13 cellular contexts compared by ENCODE assay signal in genomic region chr11:6855971-6856542, GRCh38. TPM values are rescaled to one million over a fixed set of nuclear protein-coding genes. Genes with fewer than 3 reads are reported as not detected.
DNase-seq lines count a peak whose midpoint lies in the region; ATAC-seq and TF ChIP-seq lines count a peak whose summit lies in the region.
"Had no signal": no experiment of that assay in that cellular context is flagged by ENCODE, and none has a peak within 500 bp of the region (broad histone marks: within the 10 kb centered on the region; RNA-seq: fewer than 3 reads in every experiment).

No MANE protein-coding gene starts in this region.

- H3K4me3 ChIP-seq in body of pancreas: no peak overlapping the region
- no peak overlapping the region for H3K4me3 ChIP-seq in kidney epithelial cell (ENCODE audit: low read depth, low read length)
- no peak overlapping the region for H3K4me3 ChIP-seq in dorsolateral prefrontal cortex
- no peak overlapping the region for H3K4me3 ChIP-seq in Peyer's patch
- H3K4me3 ChIP-seq: right atrium auricular region had no signal

- TF ChIP-seq CTCF in body of pancreas (IDR thresholded peaks at IDR 0.05) (no peak), kidney epithelial cell (IDR thresholded peaks at IDR 0.05; ENCODE audit: insufficient read depth, low read length, poor library complexity, severe bottlenecking) (no peak), dorsolateral prefrontal cortex (IDR thresholded peaks at IDR 0.05 in 54 of 56, conservative IDR thresholded peaks at IDR 0.05 in 2 of 56; ENCODE audit: low read depth in 1 of 56, partially characterized antibody in 56 of 56) (no peak), Peyer's patch (IDR thresholded peaks at IDR 0.05) (no peak)

- no peak overlapping the region for H3K27ac ChIP-seq in body of pancreas
- no peak overlapping the region for H3K27ac ChIP-seq in dorsolateral prefrontal cortex
- no peak overlapping the region for H3K27ac ChIP-seq in Peyer's patch
- H3K27ac ChIP-seq: right atrium auricular region had no signal

- H3K27me3 ChIP-seq in body of pancreas (no peaks in the 10 kb centered on the region), kidney epithelial cell (ENCODE audit: control insufficient read depth, insufficient read depth, low read length) (no peaks in the 10 kb centered on the region), dorsolateral prefrontal cortex (no peaks in the 10 kb centered on the region), Peyer's patch (no peaks in the 10 kb centered on the region)
- H3K27me3 ChIP-seq: right atrium auricular region had no signal

- intact Hi-C loops in body of pancreas (cut with DNase I) (no loop called here), dorsolateral prefrontal cortex (cut with DNase I) (no loop called here)

- H3K9me3 ChIP-seq in body of pancreas: no peaks in the 10 kb centered on the region
- peaks cover 0 to 3% (median 0%) of the 10 kb centered on the region in 4 donors for H3K9me3 ChIP-seq in Peyer's patch
- H3K9me3 ChIP-seq: right atrium auricular region had no signal

- no peak for TF ChIP-seq POLR2A in body of pancreas (IDR thresholded peaks at IDR 0.05)
- no peak for TF ChIP-seq POLR2A in Peyer's patch (IDR thresholded peaks at IDR 0.05)

- H3K36me3 ChIP-seq in body of pancreas (replicated peaks in 1 of 2; ENCODE audit: insufficient read depth in 1 of 2, low read depth in 2 of 2) (no peaks in the 10 kb centered on the region), kidney epithelial cell (ENCODE audit: control insufficient read depth, insufficient read depth, low read length) (no peaks in the 10 kb centered on the region), Peyer's patch (no peaks in the 10 kb centered on the region)
- H3K36me3 ChIP-seq: right atrium auricular region had no signal

- no peaks in the 10 kb centered on the region for H3K4me1 ChIP-seq in body of pancreas
- no peaks in the 10 kb centered on the region for H3K4me1 ChIP-seq in Peyer's patch
- H3K4me1 ChIP-seq: right atrium auricular region had no signal

- peak; percentile 3 for DNase-seq in COLO668 (lab: John Stamatoyannopoulos, UW; ENCODE audit: unreplicated experiment)
- DNase-seq in LoVo (ENCODE audit: low spot score): peak; percentile 8
- DNase-seq in body of pancreas: peak in 3 of 4 donors; percentile 3 to 31 (median 13)
- peak; percentile 42 for DNase-seq in kidney epithelial cell (ENCODE audit: low read depth)
- DNase-seq in medulla oblongata (ENCODE audit: extremely low spot score): no peak
- DNase-seq in dorsolateral prefrontal cortex: no peak
- DNase-seq in Peyer's patch: no peak
- DNase-seq: activated CD8-positive, alpha-beta T cell treated with anti-CD3 and anti-CD28 coated beads for 36 hours; activated effector memory CD4-positive, alpha-beta T cell treated with anti-CD3 and anti-CD28 coated beads, Interleukin-2, amount 50 U/mL, for 16 hours; central memory CD4-positive, alpha-beta T cell; erythroblast had no signal

- WGBS in body of pancreas, 2 donors: 31 to 50% methylated on average over 1 of the region's 1 CpG

- ATAC-seq in body of pancreas (no peak), GM21390 (IDR thresholded peaks at IDR 0.05; ENCODE audit: unreplicated experiment) (no peak)

RNA-seq across cellular contexts. Expression of gene OR10A2, which starts 6.8 kb away (rescaled TPM):
- total RNA-seq in body of pancreas: not detected
- total RNA-seq in kidney epithelial cell: not detected in 2 replicates
- total RNA-seq in dorsolateral prefrontal cortex: under 1 TPM in 4 of 120 experiments, not detected in 116; 0.06 to 0.10 (median 0.07) TPM
- total RNA-seq in Peyer's patch: not detected
- total RNA-seq: activated CD8-positive, alpha-beta T cell treated with anti-CD3 and anti-CD28 coated beads for 36 hours; right atrium auricular region had no signal

RNA-seq across cellular contexts. Expression of gene OR10A5, which starts 10.6 kb away (rescaled TPM):
- total RNA-seq in body of pancreas: not detected
- total RNA-seq in kidney epithelial cell: not detected in 2 replicates
- total RNA-seq in dorsolateral prefrontal cortex: not detected
- total RNA-seq in Peyer's patch: not detected
- total RNA-seq: activated CD8-positive, alpha-beta T cell treated with anti-CD3 and anti-CD28 coated beads for 36 hours; right atrium auricular region had no signal

RNA-seq across cellular contexts. Expression of gene OR10A4, which starts 20.4 kb away (rescaled TPM):
- not detected for total RNA-seq in body of pancreas
- total RNA-seq in kidney epithelial cell: not detected in 2 replicates
- total RNA-seq in dorsolateral prefrontal cortex: not detected
- not detected for total RNA-seq in Peyer's patch
- total RNA-seq: activated CD8-positive, alpha-beta T cell treated with anti-CD3 and anti-CD28 coated beads for 36 hours; right atrium auricular region had no signal

RNA-seq across cellular contexts. Expression of gene OR2D2, which starts 36.2 kb away (rescaled TPM):
- under 1 TPM in 1 of 2 donors, not detected in 1; 0.78 TPM for total RNA-seq in body of pancreas
- 0.38 TPM in 1 of 2 replicates, not detected in the other for total RNA-seq in kidney epithelial cell
- 1 to 10 TPM in 81 of 120 experiments, under 1 TPM in 31, not detected in 8; 0.35 to 3.1 (median 1.3) TPM for total RNA-seq in dorsolateral prefrontal cortex
- total RNA-seq in Peyer's patch: 1 to 10 TPM in 1 of 4 donors, under 1 TPM in 1, not detected in 2; 0.80 to 2.0 TPM
- total RNA-seq: activated CD8-positive, alpha-beta T cell treated with anti-CD3 and anti-CD28 coated beads for 36 hours; right atrium auricular region had no signal

RNA-seq across cellular contexts. Expression of gene OR6A2, which starts 56.6 kb away (rescaled TPM):
- total RNA-seq in body of pancreas: 1 to 10 TPM; 1.0 to 2.3 TPM
- not detected in 2 replicates for total RNA-seq in kidney epithelial cell
- total RNA-seq in dorsolateral prefrontal cortex: 1 to 10 TPM in 68 of 120 experiments, under 1 TPM in 52; 0.31 to 2.5 (median 1.1) TPM
- total RNA-seq in Peyer's patch: under 1 TPM in 2 of 4 donors, not detected in 2; 0.40 to 0.70 TPM
- total RNA-seq: right atrium auricular region had no signal

Comparison
In these comparisons a context has a peak if more than half of its experiments do, and no peak if none do; other contexts are left out.
1. DNase-seq: peak in COLO668 (single experiment), LoVo (single experiment), body of pancreas (3 of 4) and kidney epithelial cell (single experiment); none in medulla oblongata (single experiment), dorsolateral prefrontal cortex (0 of 10) and Peyer's patch (0 of 3).